ENCODE assay signal across 8 cellular contexts in the genomic region with DNA sequence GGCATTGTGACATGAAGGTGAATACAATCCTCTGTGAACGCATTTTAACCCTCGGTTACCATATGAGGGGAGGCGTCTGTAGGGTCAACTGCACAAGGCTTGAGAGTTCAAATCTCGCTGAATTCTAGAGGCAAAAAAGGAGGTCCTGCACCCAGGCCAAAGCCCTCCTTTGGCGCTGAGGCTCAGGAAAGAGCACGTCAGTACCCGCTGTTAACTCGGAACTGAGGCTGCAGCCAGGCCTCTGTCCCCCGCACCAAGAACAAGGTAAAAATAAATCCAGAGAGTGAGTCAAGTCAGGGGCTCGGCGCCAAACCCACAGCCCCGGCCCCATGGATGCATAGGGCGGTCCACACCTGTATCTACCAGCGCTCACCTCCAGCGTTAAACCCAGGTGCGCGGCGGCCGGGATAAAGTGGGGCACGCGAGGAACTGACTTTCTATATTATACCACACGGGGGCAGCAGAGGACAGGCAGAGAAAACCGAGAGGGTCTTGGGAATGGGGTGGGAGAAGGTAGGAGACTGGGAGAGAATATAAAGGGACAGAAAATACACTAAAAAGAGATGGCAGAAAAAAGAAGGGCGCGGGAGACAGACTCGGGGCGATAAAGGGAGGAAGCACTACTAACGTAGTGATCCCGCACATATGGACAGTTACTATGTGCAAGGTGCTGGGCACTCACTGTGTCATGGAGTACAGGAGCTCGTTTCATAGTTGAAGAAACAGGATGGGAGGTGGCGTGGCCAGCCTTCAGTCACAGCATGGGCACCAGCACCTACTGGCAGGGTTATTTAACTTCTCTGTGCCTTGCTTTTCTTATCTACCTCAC. TPM values are rescaled to one million over a fixed set of nuclear protein-coding genes. Genes with fewer than 3 reads are reported as not detected.
A peak's percentile ranks its signal among the peaks of the same experiment; 100 is the strongest.
DNase-seq lines count a peak whose midpoint lies in the region; ATAC-seq and TF ChIP-seq lines count a peak whose summit lies in the region.

No MANE protein-coding gene starts in this region.

- no peak overlapping the region for H3K4me3 ChIP-seq in spleen

- peaks cover 0 to 9% (median 5%) of the 10 kb centered on the region in 6 donors for H3K4me1 ChIP-seq in spleen

- no peaks in the 10 kb centered on the region for H3K9me3 Mint-ChIP-seq in activated T-helper 17 cell treated with anti-CD3 and anti-CD28 coated beads, Interleukin-2, amount 50 U/mL, for 72 hours

- H3K9me3 ChIP-seq in spleen, result no peaks in the 10 kb centered on the region

- peaks cover 35% of the 10 kb centered on the region for H3K27me3 Mint-ChIP-seq in activated T-helper 17 cell treated with anti-CD3 and anti-CD28 coated beads, Interleukin-2, amount 50 U/mL, for 72 hours

- peak; percentile 68 for ATAC-seq in GM19372 (IDR thresholded peaks at IDR 0.05; ENCODE audit: low read depth, unreplicated experiment)
- peak; percentile 28 for ATAC-seq in activated T-helper 17 cell treated with anti-CD3 and anti-CD28 coated beads, Interleukin-2, amount 50 U/mL, for 72 hours (replicated peaks)

- H3K36me3 Mint-ChIP-seq in activated T-helper 17 cell treated with anti-CD3 and anti-CD28 coated beads, Interleukin-2, amount 50 U/mL, for 72 hours (ENCODE audit: low read depth), result no peaks in the 10 kb centered on the region

- H3K4me3 Mint-ChIP-seq in activated T-helper 17 cell treated with anti-CD3 and anti-CD28 coated beads, Interleukin-2, amount 50 U/mL, for 72 hours, result no peak overlapping the region

- peaks cover 0 to 80% (median 12%) of the 10 kb centered on the region in 7 donors for H3K27me3 ChIP-seq in spleen (replicated peaks in 1 of 7)

- TF ChIP-seq CTCF in spleen (IDR thresholded peaks at IDR 0.05 in 8 of 11, conservative IDR thresholded peaks at IDR 0.05 in 3 of 11), result peak; percentile 35 to 78 (median 66)

- H3K4me1 Mint-ChIP-seq in activated T-helper 17 cell treated with anti-CD3 and anti-CD28 coated beads, Interleukin-2, amount 50 U/mL, for 72 hours, result no peaks in the 10 kb centered on the region

- 18 to 20% (median 20%) methylated on average over 31 of the region's 31 CpGs for WGBS in spleen, 5 donors

- DNase-seq in COR-L47 (lab: John Stamatoyannopoulos, UW) (peak; percentile 3), NCI-H2029 treated with DMSO at 0.1 percent for 48 hours (lab: John Stamatoyannopoulos, UW) (peak; percentile 81), hippocampal formation (lab: John Stamatoyannopoulos, UW) (peak; percentile 2 to 26), spleen (no peak), middle frontal gyrus (ENCODE audit: extremely low spot score, low spot score) (no peak)
- DNase-seq in activated CD4-positive, CD25-positive, alpha-beta regulatory T cell (lab: John Stamatoyannopoulos, UW), result no peak

- no peak for TF ChIP-seq POLR2A in spleen (IDR thresholded peaks at IDR 0.05)

- no peak overlapping the region for H3K27ac Mint-ChIP-seq in activated T-helper 17 cell treated with anti-CD3 and anti-CD28 coated beads, Interleukin-2, amount 50 U/mL, for 72 hours

- H3K27ac ChIP-seq in spleen, result no peak overlapping the region

- H3K36me3 ChIP-seq in spleen, result no peaks in the 10 kb centered on the region

- intact Hi-C loops in spleen (cut with DNase I; ENCODE audit: low total_unique reads), result loop anchor here (10.0 kb wide), 1 partner anchor 366 kb away; no protein-coding TSS in a partner anchor

RNA-seq across cellular contexts. Expression of a gene that starts 54.9 kb away (rescaled TPM):
- not detected for total RNA-seq in activated T-helper 17 cell treated with anti-CD3 and anti-CD28 coated beads, Interleukin-2, amount 50 U/mL, for 72 hours
- under 1 TPM in 1 of 7 donors, not detected in 6; 0.14 TPM for total RNA-seq in spleen
- under 1 TPM; 0.03 to 0.15 (median 0.04) TPM for polyA plus RNA-seq in spleen

Comparison
In these comparisons a context has a peak if more than half of its experiments do, and no peak if none do; other contexts are left out.
1. DNase-seq: peak in COR-L47 (single experiment), NCI-H2029 treated with DMSO at 0.1 percent for 48 hours (single experiment) and hippocampal formation (2 of 2); none in spleen (single experiment), middle frontal gyrus (single experiment) and activated CD4-positive, CD25-positive, alpha-beta regulatory T cell (0 of 4).